ENCODE assay signal across 8 cellular contexts in the genomic region with DNA sequence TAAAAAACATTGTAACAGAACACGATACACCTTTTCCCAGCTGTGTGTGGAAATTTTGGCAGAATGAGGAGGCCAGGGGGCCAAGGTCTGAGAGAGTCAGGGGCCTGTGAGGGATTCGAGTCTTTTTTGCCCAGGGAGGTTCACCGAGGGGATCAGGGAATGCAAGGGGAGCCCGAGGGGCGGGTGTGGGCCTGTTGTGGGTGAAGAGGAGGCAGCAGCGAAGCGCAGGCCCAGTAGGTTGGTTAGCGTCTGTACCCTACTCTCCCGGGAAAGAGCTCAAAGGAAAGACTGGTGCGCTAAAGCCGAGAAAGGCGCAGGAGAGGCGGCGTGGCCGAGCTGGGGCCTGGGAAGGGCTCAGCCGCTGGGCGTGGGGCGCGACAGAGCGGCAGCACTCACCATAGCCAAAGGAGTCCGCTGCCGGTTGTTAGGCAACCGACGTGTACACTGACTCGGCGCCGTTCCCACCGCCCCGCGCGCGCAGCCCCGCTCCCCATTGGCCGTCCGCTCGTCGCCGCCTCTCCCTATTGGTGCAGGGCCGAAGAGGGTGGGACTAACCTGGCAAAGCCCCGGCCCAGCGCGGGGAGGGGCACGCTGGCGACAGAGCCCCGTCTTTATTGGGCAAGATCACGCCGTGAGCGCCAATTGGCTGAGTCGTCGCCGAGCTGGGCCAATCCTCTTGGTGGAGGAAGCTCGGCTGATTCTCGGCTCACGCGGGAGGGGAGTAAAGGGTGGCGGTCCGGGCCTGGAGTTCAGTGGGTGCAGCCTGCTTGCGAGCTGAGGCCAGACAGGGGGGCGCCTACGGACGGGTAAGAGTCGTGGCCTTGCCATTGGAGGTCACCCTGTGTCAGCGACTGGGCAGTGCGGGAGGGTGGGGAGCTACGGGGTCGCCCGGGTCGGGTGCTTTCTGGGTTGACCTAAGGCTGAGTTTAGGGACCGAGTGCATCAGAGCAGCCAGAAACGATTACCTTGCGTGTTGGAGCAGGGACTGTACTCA. TPM values are rescaled to one million over a fixed set of nuclear protein-coding genes. Genes with fewer than 3 reads are reported as not detected.
DNase-seq lines count a peak whose midpoint lies in the region; ATAC-seq and TF ChIP-seq lines count a peak whose summit lies in the region.

A gene (minus strand): TSS at position 446 of the 994 bp plus-strand sequence. CDS start 47 bp downstream, at position 399.
A gene (plus strand): TSS at position 752 of the 994 bp plus-strand sequence. CDS start 15,262 bp downstream, outside the sequence.

- ATAC-seq in HG02759 (IDR thresholded peaks at IDR 0.05; ENCODE audit: unreplicated experiment) = peak; percentile 99
- peak; percentile 98 for ATAC-seq in activated naive CD8-positive, alpha-beta T cell treated with anti-CD3 and anti-CD28 coated beads, Interleukin-2, amount 50 U/mL, for 24 hours

- H3K27me3 ChIP-seq in cardiac muscle cell = no peaks in the 10 kb centered on the region
- no peaks in the 10 kb centered on the region for H3K27me3 ChIP-seq in parathyroid adenoma (ENCODE audit: control insufficient read depth, insufficient read depth, low read length)
- no peaks in the 10 kb centered on the region for H3K27me3 ChIP-seq in tibial nerve

- H3K4me2 ChIP-seq in parathyroid adenoma (ENCODE audit: low read length) = peak within 1 kb of the TSS; percentile 78

- H3K4me3 ChIP-seq in GM12864 (ENCODE audit: low read depth, low read length) = peak within 1 kb of the TSS; percentile 92
- H3K4me3 ChIP-seq in cardiac muscle cell = peak within 1 kb of the TSS; percentile 44
- H3K4me3 ChIP-seq in parathyroid adenoma (ENCODE audit: low read depth, low read length) = peak within 1 kb of the TSS; percentile 74
- H3K4me3 ChIP-seq in tibial nerve = peak within 1 kb of the TSS; percentile 44 to 73 (median 52)

- no peaks in the 10 kb centered on the region for H3K9me3 ChIP-seq in cardiac muscle cell (ENCODE audit: low read depth)
- no peaks in the 10 kb centered on the region for H3K9me3 ChIP-seq in parathyroid adenoma (ENCODE audit: control insufficient read depth, low read length)
- no peaks in the 10 kb centered on the region for H3K9me3 ChIP-seq in tibial nerve

- peak within 1 kb of the TSS; percentile 31 for H3K9ac ChIP-seq in parathyroid adenoma

- H3K27ac ChIP-seq in cardiac muscle cell (peak within 1 kb of the TSS; percentile 94), parathyroid adenoma (peak within 1 kb of the TSS; percentile 29), tibial nerve (peak within 1 kb of the TSS in 3 of 4 donors; percentile 65 to 81 (median 71))

- peak within 1 kb of the TSS; percentile 86 for H3K27ac Mint-ChIP-seq in activated naive CD8-positive, alpha-beta T cell treated with anti-CD3 and anti-CD28 coated beads, Interleukin-2, amount 50 U/mL, for 24 hours

- no peak for TF ChIP-seq CTCF in GM12864 (IDR thresholded peaks at IDR 0.05; ENCODE audit: low read depth, low read length, missing control alignments)
- TF ChIP-seq CTCF in cardiac muscle cell (IDR thresholded peaks at IDR 0.05; ENCODE audit: low read depth, low read length) = no peak
- no peak for TF ChIP-seq CTCF in parathyroid adenoma (IDR thresholded peaks at IDR 0.05)
- TF ChIP-seq CTCF in tibial nerve (IDR thresholded peaks at IDR 0.05) = peak in 1 of 5 experiments; percentile 22

- no peaks in the 10 kb centered on the region for H3K36me3 ChIP-seq in cardiac muscle cell
- no peaks in the 10 kb centered on the region for H3K36me3 ChIP-seq in parathyroid adenoma (ENCODE audit: control insufficient read depth, insufficient read depth, low read length)
- H3K36me3 ChIP-seq in tibial nerve = peaks cover 0 to 33% (median 0%) of the 10 kb centered on the region in 3 donors

- no peaks in the 10 kb centered on the region for H3K27me3 Mint-ChIP-seq in activated naive CD8-positive, alpha-beta T cell treated with anti-CD3 and anti-CD28 coated beads, Interleukin-2, amount 50 U/mL, for 24 hours

- peak in 1 of 2 donors; percentile 36 for TF ChIP-seq POLR2A in tibial nerve (IDR thresholded peaks at IDR 0.05)

- peak; percentile 37 to 57 for TF ChIP-seq EP300 in tibial nerve (IDR thresholded peaks at IDR 0.05)

- H3K36me3 Mint-ChIP-seq in activated naive CD8-positive, alpha-beta T cell treated with anti-CD3 and anti-CD28 coated beads, Interleukin-2, amount 50 U/mL, for 24 hours (ENCODE audit: low read depth) = peaks cover 5% of the 10 kb centered on the region

- DNase-seq in GM12864 (ENCODE audit: low read depth) (peak; percentile 79), NCI-H1417 (lab: John Stamatoyannopoulos, UW) (peak; percentile 93 to 98 (median 97)), SW 1271 (lab: John Stamatoyannopoulos, UW) (peak; percentile 84 to 92), cardiac muscle cell (ENCODE audit: low read depth in 1 of 2, low spot score in 1 of 2) (peak; percentile 94 to 97), tibial nerve (ENCODE audit: low spot score in 2 of 2) (peak; percentile 88 to 90)
- peak; percentile 89 for DNase-seq in activated naive CD8-positive, alpha-beta T cell treated with anti-CD3 and anti-CD28 coated beads, Interleukin-2, amount 50 U/mL, for 24 hours

- peak within 1 kb of the TSS; percentile 88 for H3K4me3 Mint-ChIP-seq in activated naive CD8-positive, alpha-beta T cell treated with anti-CD3 and anti-CD28 coated beads, Interleukin-2, amount 50 U/mL, for 24 hours

- H2AFZ ChIP-seq in parathyroid adenoma = peak within 1 kb of the TSS; percentile 79

- peaks cover 2% of the 10 kb centered on the region for H3K79me2 ChIP-seq in parathyroid adenoma

- WGBS in tibial nerve, 2 donors = 0 to 36% methylated on average over 6 to 63 of the region's 71 CpGs

- peaks cover 17% of the 10 kb centered on the region for H3K4me1 Mint-ChIP-seq in activated naive CD8-positive, alpha-beta T cell treated with anti-CD3 and anti-CD28 coated beads, Interleukin-2, amount 50 U/mL, for 24 hours

- H3K4me1 ChIP-seq in cardiac muscle cell (ENCODE audit: low read depth) = no peaks in the 10 kb centered on the region
- no peaks in the 10 kb centered on the region for H3K4me1 ChIP-seq in parathyroid adenoma
- peaks cover 0 to 31% (median 0%) of the 10 kb centered on the region in 4 donors for H3K4me1 ChIP-seq in tibial nerve

- H3K9me3 Mint-ChIP-seq in activated naive CD8-positive, alpha-beta T cell treated with anti-CD3 and anti-CD28 coated beads, Interleukin-2, amount 50 U/mL, for 24 hours = no peaks in the 10 kb centered on the region

RNA-seq across cellular contexts. Expression of the first gene that starts in this region (rescaled TPM):
- 53.8 and 62.5 TPM in 2 replicates for total RNA-seq in cardiac muscle cell
- 81.8 and 88.6 TPM in 2 replicates for polyA plus RNA-seq in cardiac muscle cell
- total RNA-seq in tibial nerve = 10 to 100 TPM; 21.6 to 43.7 (median 28.3) TPM

RNA-seq across cellular contexts. Expression of the second gene that starts in this region (rescaled TPM):
- total RNA-seq in cardiac muscle cell = 14.6 and 33.7 TPM in 2 replicates
- polyA plus RNA-seq in cardiac muscle cell = 40.6 and 69.6 TPM in 2 replicates
- 10 to 100 TPM in 3 of 4 donors, 1 to 10 TPM in 1; 8.0 to 16.8 (median 12.5) TPM for total RNA-seq in tibial nerve

Comparison
In these comparisons a context has a peak if more than half of its experiments do, and no peak if none do; other contexts are left out.
1. Peak in every context shown above with its lines: DNase-seq, ATAC-seq, H3K4me3 ChIP-seq and H3K27ac ChIP-seq.
2. H3K27ac ChIP-seq: peak in every context shown above with its lines; median percentile 94 in cardiac muscle cell; 71 in tibial nerve; 29 in parathyroid adenoma.